ENCODE assay signal across 1 cellular context in genomic region chr17:72145972-72146755, GRCh38.
TF ChIP-seq lines count a peak whose summit lies in the region.

No MANE protein-coding gene starts in this region.

TF ChIP-seq in H1, 55 proteins besides CTCF, POLR2A, EP300 and RAD21 (continued from another document):
- no peak for TF ChIP-seq BACH1 (IDR thresholded peaks at IDR 0.05; ENCODE audit: low read length)
- TF ChIP-seq TEAD4 (IDR thresholded peaks at IDR 0.05; ENCODE audit: low read depth, low read length): no peak
- no peak for TF ChIP-seq SIX5 (IDR thresholded peaks at IDR 0.05; ENCODE audit: low read depth, low read length)
- no peak for TF ChIP-seq BRCA1 (IDR thresholded peaks at IDR 0.05; ENCODE audit: low read depth, low read length)
- no peak for TF ChIP-seq RFX5 (IDR thresholded peaks at IDR 0.05; ENCODE audit: borderline replicate concordance, low read depth, low read length)
